ENCODE assay signal across 1 cellular context in genomic region chr3:75655501-75655904, GRCh38.
A peak's percentile ranks its signal among the peaks of the same experiment; 100 is the strongest.
TF ChIP-seq lines count a peak whose summit lies in the region.

No MANE protein-coding gene starts in this region.

TF ChIP-seq in H1, 55 proteins besides CTCF, POLR2A, EP300 and RAD21 (continued from another document):
- peak; percentile 44; the same call in 1 of the 2 replicates for TF ChIP-seq SUZ12 (IDR thresholded peaks at IDR 0.05; ENCODE audit: low read length)
- peak; percentile 68 for TF ChIP-seq KDM4A (IDR thresholded peaks at IDR 0.05; ENCODE audit: low read depth, low read length, severe bottlenecking)
- TF ChIP-seq SRF (IDR thresholded peaks at IDR 0.05; ENCODE audit: low read depth, low read length) = no peak
- no peak for TF ChIP-seq CTBP2 (IDR thresholded peaks at IDR 0.05; ENCODE audit: borderline replicate concordance, insufficient read depth, insufficient read length, low read length)
- peak; percentile 69 for TF ChIP-seq EZH2 (IDR thresholded peaks at IDR 0.05; ENCODE audit: low read depth, low read length, severe bottlenecking)
- TF ChIP-seq KDM1A (IDR thresholded peaks at IDR 0.05; ENCODE audit: borderline replicate concordance, low read length) = peak; percentile 69; the same call in 1 of the 2 replicates
- no peak for TF ChIP-seq GTF2F1 (IDR thresholded peaks at IDR 0.05; ENCODE audit: borderline replicate concordance, low read depth, low read length)
